2 cellular contexts compared by ENCODE assay signal in genomic region chr4:6044805-6045204, GRCh38.
TF ChIP-seq lines count a peak whose summit lies in the region.

No MANE protein-coding gene starts in this region.

TF ChIP-seq in SK-N-SH, 30 proteins besides CTCF, POLR2A, EP300 and RAD21:
- TF ChIP-seq USF1 (IDR thresholded peaks at IDR 0.05; ENCODE audit: borderline replicate concordance, low read depth) (no peak), NRF1 (IDR thresholded peaks at IDR 0.05; ENCODE audit: low read depth, low read length) (no peak), REST (IDR thresholded peaks at IDR 0.05; ENCODE audit: low read depth, low read length) (no peak), MEF2A (IDR thresholded peaks at IDR 0.05; ENCODE audit: borderline replicate concordance, low read depth) (no peak), FOXM1 (IDR thresholded peaks at IDR 0.05; ENCODE audit: low read depth) (no peak), POLR2AphosphoS5 (IDR thresholded peaks at IDR 0.05; ENCODE audit: low read depth, low read length) (no peak), MXI1 (IDR thresholded peaks at IDR 0.05; ENCODE audit: low read depth, low read length) (no peak), SMC3 (IDR thresholded peaks at IDR 0.05; ENCODE audit: low read depth, low read length) (no peak), TAF1 (IDR thresholded peaks at IDR 0.05; ENCODE audit: borderline replicate concordance, low read depth, low read length) (no peak), ZBTB33 (IDR thresholded peaks at IDR 0.05; ENCODE audit: borderline replicate concordance, low read depth) (no peak), FOSL2 (IDR thresholded peaks at IDR 0.05; ENCODE audit: borderline replicate concordance, low read depth) (no peak), SIN3A (IDR thresholded peaks at IDR 0.05; ENCODE audit: borderline replicate concordance, low read depth, low read length) (no peak), GABPA (IDR thresholded peaks at IDR 0.05; ENCODE audit: low read depth) (no peak), ELF1 (IDR thresholded peaks at IDR 0.05) (no peak), IRF3 (IDR thresholded peaks at IDR 0.05; ENCODE audit: low read depth, low read length) (no peak), PBX3 (IDR thresholded peaks at IDR 0.05) (no peak)
TF ChIP-seq in SK-N-SH: peak in this region for 0.

TF ChIP-seq in SK-N-SH treated with all-trans-retinoic acid at 6 μM for 48 hours, 23 proteins besides CTCF, POLR2A, EP300 and RAD21 (continued from another document):
- no peak for TF ChIP-seq ZNF8 (CRISPR knock-in tag; IDR thresholded peaks at IDR 0.05)
- no peak for TF ChIP-seq TSHZ2 (CRISPR knock-in tag; IDR thresholded peaks at IDR 0.05)
- no peak for TF ChIP-seq PPARA (CRISPR knock-in tag; IDR thresholded peaks at IDR 0.05; ENCODE audit: borderline replicate concordance)
- TF ChIP-seq BACH2 (CRISPR knock-in tag; IDR thresholded peaks at IDR 0.05; ENCODE audit: borderline replicate concordance) = no peak
- TF ChIP-seq ZFP3 (CRISPR knock-in tag; IDR thresholded peaks at IDR 0.05) = no peak
